In the genomic region with DNA sequence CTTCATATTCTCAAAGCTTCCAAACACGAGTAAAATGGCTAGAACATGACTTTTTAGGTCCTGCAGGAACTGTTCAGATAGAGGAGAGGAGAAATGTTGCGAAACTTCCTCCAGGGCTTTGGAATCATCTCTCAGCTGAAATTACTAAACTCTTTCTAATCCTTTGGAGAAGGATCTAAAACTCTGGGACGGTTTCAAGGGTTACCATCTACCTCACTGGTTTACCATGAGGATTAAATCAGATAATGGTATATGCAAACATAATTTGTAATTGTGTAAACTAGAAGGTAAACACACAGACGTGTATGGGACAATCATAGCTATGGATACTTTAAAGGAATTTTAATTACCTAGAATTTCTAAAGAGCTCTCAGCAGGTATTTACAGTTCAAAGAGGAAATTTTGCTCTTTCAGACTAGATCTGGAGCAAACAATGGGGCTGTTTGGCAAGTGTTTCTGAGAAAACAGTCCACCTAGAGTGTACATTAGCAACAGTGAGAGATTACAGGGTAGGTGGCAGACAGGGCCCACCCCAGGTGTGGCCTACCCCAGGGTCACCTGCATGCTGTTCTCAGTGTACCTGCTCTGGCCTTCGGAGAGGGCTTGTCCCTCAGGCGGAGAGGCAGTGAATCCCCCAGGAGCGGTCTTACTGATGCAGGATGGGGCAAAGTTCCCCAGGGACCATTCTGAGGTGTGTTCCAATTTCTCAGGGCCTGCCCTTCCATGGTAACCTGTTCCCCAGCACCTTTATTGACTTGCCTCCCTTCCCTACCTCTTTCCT, we compare ENCODE assay signal across 1 cellular context.
A peak's percentile ranks its signal among the peaks of the same experiment; 100 is the strongest.
TF ChIP-seq lines count a peak whose summit lies in the region.

No MANE protein-coding gene starts in this region.

TF ChIP-seq in HepG2, 621 proteins besides CTCF, POLR2A, EP300 and RAD21 (continued from another document):
- TF ChIP-seq GATA4 (IDR thresholded peaks at IDR 0.05; ENCODE audit: borderline replicate concordance, low read depth) (peak; percentile 91), POLR2G (IDR thresholded peaks at IDR 0.05; ENCODE audit: low read depth, low read length) (peak; percentile 60), ZNF644 (CRISPR knock-in tag; IDR thresholded peaks at IDR 0.05; ENCODE audit: low read depth) (no peak), EHMT2 (IDR thresholded peaks at IDR 0.05; ENCODE audit: borderline replicate concordance, low read depth, low read length) (peak; percentile 49; the same call in 1 of the 2 replicates), FOXC1 (CRISPR knock-in tag; IDR thresholded peaks at IDR 0.05; ENCODE audit: borderline replicate concordance) (peak; percentile 30; the same call in 1 of the 2 replicates), CEBPG (CRISPR knock-in tag; IDR thresholded peaks at IDR 0.05) (peak; percentile 94), ZNF24 (IDR thresholded peaks at IDR 0.05) (no peak), HNF4G (IDR thresholded peaks at IDR 0.05; ENCODE audit: borderline replicate concordance, low read depth, low read length) (0 out of 2 replicates have a peak, but pooled peaks have one; percentile 57), HNF4G (CRISPR knock-in tag; IDR thresholded peaks at IDR 0.05; ENCODE audit: borderline replicate concordance, low read depth) (peak; percentile 25; the same call in 1 of the 2 replicates), CBFB (CRISPR knock-in tag; IDR thresholded peaks at IDR 0.05) (no peak), MIER2 (CRISPR knock-in tag; IDR thresholded peaks at IDR 0.05) (peak; percentile 17; the same call in 1 of the 2 replicates)
- TF ChIP-seq, protein P1, sequence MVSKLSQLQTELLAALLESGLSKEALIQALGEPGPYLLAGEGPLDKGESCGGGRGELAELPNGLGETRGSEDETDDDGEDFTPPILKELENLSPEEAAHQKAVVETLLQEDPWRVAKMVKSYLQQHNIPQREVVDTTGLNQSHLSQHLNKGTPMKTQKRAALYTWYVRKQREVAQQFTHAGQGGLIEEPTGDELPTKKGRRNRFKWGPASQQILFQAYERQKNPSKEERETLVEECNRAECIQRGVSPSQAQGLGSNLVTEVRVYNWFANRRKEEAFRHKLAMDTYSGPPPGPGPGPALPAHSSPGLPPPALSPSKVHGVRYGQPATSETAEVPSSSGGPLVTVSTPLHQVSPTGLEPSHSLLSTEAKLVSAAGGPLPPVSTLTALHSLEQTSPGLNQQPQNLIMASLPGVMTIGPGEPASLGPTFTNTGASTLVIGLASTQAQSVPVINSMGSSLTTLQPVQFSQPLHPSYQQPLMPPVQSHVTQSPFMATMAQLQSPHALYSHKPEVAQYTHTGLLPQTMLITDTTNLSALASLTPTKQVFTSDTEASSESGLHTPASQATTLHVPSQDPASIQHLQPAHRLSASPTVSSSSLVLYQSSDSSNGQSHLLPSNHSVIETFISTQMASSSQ (IDR thresholded peaks at IDR 0.05; ENCODE audit: low read depth), result peak; percentile 37; the same call in 1 of the 2 replicates
- TF ChIP-seq, protein P1 (CRISPR knock-in tag; IDR thresholded peaks at IDR 0.05; ENCODE audit: borderline replicate concordance), result peak; percentile 82; the same call in 1 of the 2 replicates
- TF ChIP-seq, protein P2, sequence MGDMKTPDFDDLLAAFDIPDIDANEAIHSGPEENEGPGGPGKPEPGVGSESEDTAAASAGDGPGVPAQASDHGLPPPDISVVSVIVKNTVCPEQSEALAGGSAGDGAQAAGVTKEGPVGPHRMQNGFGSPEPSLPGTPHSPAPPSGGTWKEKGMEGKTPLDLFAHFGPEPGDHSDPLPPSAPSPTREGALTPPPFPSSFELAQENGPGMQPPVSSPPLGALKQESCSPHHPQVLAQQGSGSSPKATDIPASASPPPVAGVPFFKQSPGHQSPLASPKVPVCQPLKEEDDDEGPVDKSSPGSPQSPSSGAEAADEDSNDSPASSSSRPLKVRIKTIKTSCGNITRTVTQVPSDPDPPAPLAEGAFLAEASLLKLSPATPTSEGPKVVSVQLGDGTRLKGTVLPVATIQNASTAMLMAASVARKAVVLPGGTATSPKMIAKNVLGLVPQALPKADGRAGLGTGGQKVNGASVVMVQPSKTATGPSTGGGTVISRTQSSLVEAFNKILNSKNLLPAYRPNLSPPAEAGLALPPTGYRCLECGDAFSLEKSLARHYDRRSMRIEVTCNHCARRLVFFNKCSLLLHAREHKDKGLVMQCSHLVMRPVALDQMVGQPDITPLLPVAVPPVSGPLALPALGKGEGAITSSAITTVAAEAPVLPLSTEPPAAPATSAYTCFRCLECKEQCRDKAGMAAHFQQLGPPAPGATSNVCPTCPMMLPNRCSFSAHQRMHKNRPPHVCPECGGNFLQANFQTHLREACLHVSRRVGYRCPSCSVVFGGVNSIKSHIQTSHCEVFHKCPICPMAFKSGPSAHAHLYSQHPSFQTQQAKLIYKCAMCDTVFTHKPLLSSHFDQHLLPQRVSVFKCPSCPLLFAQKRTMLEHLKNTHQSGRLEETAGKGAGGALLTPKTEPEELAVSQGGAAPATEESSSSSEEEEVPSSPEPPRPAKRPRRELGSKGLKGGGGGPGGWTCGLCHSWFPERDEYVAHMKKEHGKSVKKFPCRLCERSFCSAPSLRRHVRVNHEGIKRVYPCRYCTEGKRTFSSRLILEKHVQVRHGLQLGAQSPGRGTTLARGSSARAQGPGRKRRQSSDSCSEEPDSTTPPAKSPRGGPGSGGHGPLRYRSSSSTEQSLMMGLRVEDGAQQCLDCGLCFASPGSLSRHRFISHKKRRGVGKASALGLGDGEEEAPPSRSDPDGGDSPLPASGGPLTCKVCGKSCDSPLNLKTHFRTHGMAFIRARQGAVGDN (CRISPR knock-in tag; IDR thresholded peaks at IDR 0.05), result peak; percentile 64
